In the genomic region with DNA sequence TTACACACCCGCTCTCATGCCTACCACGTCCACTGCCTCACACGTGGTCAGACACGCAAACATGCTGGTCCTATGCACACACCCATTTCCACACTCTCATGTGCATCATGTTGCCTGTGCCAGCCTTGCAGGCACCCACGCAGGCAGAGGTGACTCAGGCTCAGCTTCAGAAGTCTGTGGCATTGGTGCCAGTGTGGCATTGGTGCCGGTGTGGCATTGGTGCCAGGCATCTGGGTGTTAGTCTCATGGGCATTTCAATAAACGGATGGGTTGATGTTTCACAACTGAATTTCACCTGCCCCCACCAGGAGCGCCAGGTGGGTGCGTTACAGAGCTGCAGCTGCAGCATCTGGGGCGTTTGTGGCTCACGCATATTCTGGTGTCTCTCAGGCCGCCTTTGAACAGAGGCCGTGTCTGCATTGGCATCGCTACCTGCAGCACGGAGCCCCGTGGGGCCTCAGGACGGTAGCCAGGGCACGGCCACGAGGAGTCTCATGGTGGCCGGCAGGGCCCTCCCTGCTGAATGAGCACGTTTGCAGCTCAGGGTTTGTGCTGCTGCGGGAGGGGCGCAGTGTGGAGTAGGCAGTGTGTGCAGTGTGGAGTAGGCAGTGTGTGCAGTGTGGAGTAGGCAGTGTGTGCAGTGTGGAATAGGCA, we compare ENCODE assay signal across 21 cellular contexts. TPM values are rescaled to one million over a fixed set of nuclear protein-coding genes. Genes with fewer than 3 reads are reported as not detected.
A peak's percentile ranks its signal among the peaks of the same experiment; 100 is the strongest.
DNase-seq lines count a peak whose midpoint lies in the region; TF ChIP-seq lines count a peak whose summit lies in the region.
"Had no signal": no experiment of that assay in that cellular context is flagged by ENCODE, and none has a peak within 500 bp of the region (broad histone marks: within the 10 kb centered on the region; RNA-seq: fewer than 3 reads in every experiment).

No MANE protein-coding gene starts in this region.

- no peak overlapping the region for H2AFZ ChIP-seq in trophoblast cell (ENCODE audit: insufficient read depth, low read length, poor library complexity)

- H3K4me1 ChIP-seq in BLaER1: peaks cover 92% of the 10 kb centered on the region
- no peaks in the 10 kb centered on the region for H3K4me1 ChIP-seq in HEK293 (ENCODE audit: control insufficient read depth, insufficient read depth, low read length)
- H3K4me1 ChIP-seq in trophoblast cell (ENCODE audit: control insufficient read depth in 1 of 2, insufficient read depth in 2 of 2, low read length in 2 of 2): no peaks in the 10 kb centered on the region

- H3K27me3 ChIP-seq in BLaER1 (peaks cover 18% of the 10 kb centered on the region), trophoblast cell (ENCODE audit: insufficient read depth, low read length) (no peaks in the 10 kb centered on the region)

- H3K27ac ChIP-seq in BLaER1 (no peak overlapping the region), HEK293 (ENCODE audit: extremely low read depth, low read depth, low read length) (no peak overlapping the region), trophoblast cell (ENCODE audit: low read depth, low read length) (no peak overlapping the region)

- no peaks in the 10 kb centered on the region for H3K79me2 ChIP-seq in trophoblast cell (ENCODE audit: control insufficient read depth, insufficient read depth, low read length, poor library complexity)

- H3K27ac Mint-ChIP-seq in chondrocyte (ENCODE audit: unreplicated experiment): peak overlapping the region; percentile 30
- peak overlapping the region in 1 of 7 donors; percentile 10 for H3K27ac Mint-ChIP-seq in CD14-positive monocyte
- H3K27ac Mint-ChIP-seq: CD4-positive, CD25-positive, alpha-beta regulatory T cell had no signal

- no peaks in the 10 kb centered on the region for H3K9me3 Mint-ChIP-seq in chondrocyte (ENCODE audit: low read depth)
- H3K9me3 Mint-ChIP-seq in CD14-positive monocyte: peaks cover 0 to 8% (median 4%) of the 10 kb centered on the region in 7 donors
- H3K9me3 Mint-ChIP-seq: CD8-positive, alpha-beta memory T cell had no signal

- H4K12ac ChIP-seq in trophoblast cell (ENCODE audit: low read depth, low read length): no peak overlapping the region

- H3K4me2 ChIP-seq in BLaER1: peak overlapping the region; percentile 82
- no peak overlapping the region for H3K4me2 ChIP-seq in trophoblast cell (ENCODE audit: low read length)

- H3K27me3 Mint-ChIP-seq in chondrocyte (ENCODE audit: low read depth) (peaks cover 39% of the 10 kb centered on the region), CD14-positive monocyte (ENCODE audit: low read depth in 3 of 3) (peaks cover under 1 to 8% (median 4%) of the 10 kb centered on the region in 3 donors)
- H3K27me3 Mint-ChIP-seq: CD4-positive, CD25-positive, alpha-beta regulatory T cell; CD8-positive, alpha-beta memory T cell had no signal

- H3K4me1 Mint-ChIP-seq in chondrocyte (ENCODE audit: low read depth) (no peaks in the 10 kb centered on the region), CD14-positive monocyte (no peaks in the 10 kb centered on the region)
- H3K4me1 Mint-ChIP-seq: CD4-positive, CD25-positive, alpha-beta regulatory T cell; CD8-positive, alpha-beta memory T cell had no signal

- H3K18ac ChIP-seq in trophoblast cell (ENCODE audit: low read length): no peak overlapping the region

- no peak overlapping the region for H2BK120ac ChIP-seq in trophoblast cell (ENCODE audit: insufficient read depth, low read length, poor library complexity)

- TF ChIP-seq CTCF in HEK293 (tag by site-specific recombination; IDR thresholded peaks at IDR 0.05) (no peak), chondrocyte (IDR thresholded peaks at IDR 0.05) (no peak), CD14-positive monocyte (IDR thresholded peaks at IDR 0.05) (no peak)

- H3K9ac ChIP-seq in BLaER1 (no peak overlapping the region), trophoblast cell (ENCODE audit: low read length) (no peak overlapping the region)

- no peak overlapping the region for H3K4me3 Mint-ChIP-seq in chondrocyte (ENCODE audit: unreplicated experiment)
- no peak overlapping the region for H3K4me3 Mint-ChIP-seq in CD14-positive monocyte
- H3K4me3 Mint-ChIP-seq: CD4-positive, CD25-positive, alpha-beta regulatory T cell; CD8-positive, alpha-beta memory T cell had no signal

- H3K4ac ChIP-seq in trophoblast cell (ENCODE audit: low read depth, low read length): no peak overlapping the region

- no peaks in the 10 kb centered on the region for H3K36me3 Mint-ChIP-seq in chondrocyte (ENCODE audit: low read depth)
- no peaks in the 10 kb centered on the region for H3K36me3 Mint-ChIP-seq in CD14-positive monocyte
- H3K36me3 Mint-ChIP-seq: CD4-positive, CD25-positive, alpha-beta regulatory T cell; CD8-positive, alpha-beta memory T cell had no signal

- peak overlapping the region; percentile 17 for H3K23ac ChIP-seq in trophoblast cell (ENCODE audit: low read length)

- H3K14ac ChIP-seq in trophoblast cell (ENCODE audit: low read length): no peak overlapping the region

- WGBS in trophoblast cell (ENCODE audit: extremely low coverage, insufficient coverage, insufficient read length): no CpG with 5 or more reads among the region's 23 CpGs

- CTCF ChIA-PET in HEK293 (lab: Yijun Ruan, JAX): no interaction called here

- no peak overlapping the region for H4K91ac ChIP-seq in trophoblast cell (ENCODE audit: low read depth, low read length)

- peaks cover 41% of the 10 kb centered on the region; the same call in 1 of the 2 replicates for H4K20me1 ChIP-seq in BLaER1

- H3K4me3 ChIP-seq in BLaER1 (no peak overlapping the region), HEK293 (ENCODE audit: low read depth, low read length) (no peak overlapping the region), trophoblast cell (ENCODE audit: low read depth, low read length) (no peak overlapping the region)
- H3K4me3 ChIP-seq: GM12878 had no signal

- H3K9me3 ChIP-seq in BLaER1: no peaks in the 10 kb centered on the region
- no peaks in the 10 kb centered on the region for H3K9me3 ChIP-seq in HEK293 (ENCODE audit: control insufficient read depth, insufficient read depth, low read depth, low read length)
- H3K9me3 ChIP-seq in trophoblast cell (ENCODE audit: insufficient read depth, low read depth, low read length): peaks cover 10% of the 10 kb centered on the region

- POLR2A ChIA-PET in HEK293 (lab: Yijun Ruan, JAX): no interaction called here

- intact Hi-C loops in CD14-positive monocyte (cut with micrococcal nuclease): no loop called here

- no peaks in the 10 kb centered on the region for H3K36me3 ChIP-seq in BLaER1
- H3K36me3 ChIP-seq in HEK293 (ENCODE audit: control insufficient read depth in 2 of 2, insufficient read depth in 1 of 2, low read length in 2 of 2): peaks cover 0 to 9% of the 10 kb centered on the region in 2 experiments; a peak in 1 of 3 replicates
- peaks cover 0 to 2% of the 10 kb centered on the region in 2 experiments for H3K36me3 ChIP-seq in trophoblast cell (ENCODE audit: control insufficient read depth in 1 of 2, insufficient read depth in 2 of 2, low read length in 2 of 2)

- H2BK12ac ChIP-seq in trophoblast cell (ENCODE audit: low read length): no peak overlapping the region

- no peaks in the 10 kb centered on the region for H3K79me1 ChIP-seq in trophoblast cell (ENCODE audit: low read length)

- H4K8ac ChIP-seq in trophoblast cell (ENCODE audit: low read depth, low read length): no peak overlapping the region

- DNase-seq in chondrocyte (ENCODE audit: low spot score) (no peak), trophoblast cell (no peak), CD14-positive monocyte (ENCODE audit: low spot score) (no peak), SIG-M5 treated with dmso at 0.1 percent for 504 hours (lab: John Stamatoyannopoulos, UW; ENCODE audit: unreplicated experiment) (no peak)
- DNase-seq in activated CD8-positive, alpha-beta memory T cell treated with anti-CD3 and anti-CD28 coated beads, Interleukin-2, amount 50 U/mL, for 48 hours: no peak
- DNase-seq: ACHN; CD4-positive, CD25-positive, alpha-beta regulatory T cell; CD8-positive, alpha-beta memory T cell; COR-L47; DMS 273 treated with DMSO at 0.1 percent for 48 hours; DMS53; DND-41; EL; GOT3; H7 had no signal

- no peak overlapping the region for H2BK5ac ChIP-seq in trophoblast cell (ENCODE audit: low read depth, low read length, poor library complexity)

- H2AK5ac ChIP-seq in trophoblast cell (ENCODE audit: low read length): no peak overlapping the region

TF ChIP-seq in HEK293, 187 proteins besides CTCF, POLR2A, EP300 and RAD21:
- TF ChIP-seq HIC1 (tag by site-specific recombination; IDR thresholded peaks at IDR 0.05) (peak; percentile 55), ZNF184 (tag by site-specific recombination; IDR thresholded peaks at IDR 0.05) (no peak)

RNA-seq across cellular contexts. Expression of gene KNDC1, which starts 24.7 kb away (rescaled TPM):
- total RNA-seq in chondrocyte: 0.24 to 0.72 TPM (median 0.55 TPM) in 3 replicates
- polyA plus RNA-seq in trophoblast cell (2013): 0.71 and 0.75 TPM in 2 replicates
- under 1 TPM in 1 of 2 donors, not detected in 1; 0.22 TPM for polyA plus RNA-seq in CD14-positive monocyte
- total RNA-seq: CD8-positive, alpha-beta memory T cell had no signal
- polyA plus RNA-seq: CD4-positive, CD25-positive, alpha-beta regulatory T cell had no signal

RNA-seq across cellular contexts. Expression of gene UTF1, which starts 45.3 kb away (rescaled TPM):
- not detected in 3 replicates for total RNA-seq in chondrocyte
- 0.25 and 0.31 TPM in 2 replicates for polyA plus RNA-seq in trophoblast cell (2013)
- polyA plus RNA-seq in CD14-positive monocyte: under 1 TPM; 0.14 to 0.48 TPM
- total RNA-seq: CD4-positive, CD25-positive, alpha-beta regulatory T cell; CD8-positive, alpha-beta memory T cell; G401; GM12878; HT-29 had no signal
- polyA plus RNA-seq: BJ; CD4-positive, CD25-positive, alpha-beta regulatory T cell; CD8-positive, alpha-beta memory T cell; GM12878 had no signal

RNA-seq across cellular contexts. Expression of gene VENTX, which starts 52.9 kb away (rescaled TPM):
- not detected in 3 replicates for total RNA-seq in chondrocyte
- 0.14 and 0.19 TPM in 2 replicates for polyA plus RNA-seq in trophoblast cell (2013)
- 1 to 10 TPM; 1.4 to 1.6 TPM for polyA plus RNA-seq in CD14-positive monocyte
- total RNA-seq: CD4-positive, CD25-positive, alpha-beta regulatory T cell; CD8-positive, alpha-beta memory T cell; G401; GM12878; HT-29 had no signal
- polyA plus RNA-seq: BJ; CD4-positive, CD25-positive, alpha-beta regulatory T cell; CD8-positive, alpha-beta memory T cell had no signal
